ENCODE assay signal across 1 cellular context in the genomic region with DNA sequence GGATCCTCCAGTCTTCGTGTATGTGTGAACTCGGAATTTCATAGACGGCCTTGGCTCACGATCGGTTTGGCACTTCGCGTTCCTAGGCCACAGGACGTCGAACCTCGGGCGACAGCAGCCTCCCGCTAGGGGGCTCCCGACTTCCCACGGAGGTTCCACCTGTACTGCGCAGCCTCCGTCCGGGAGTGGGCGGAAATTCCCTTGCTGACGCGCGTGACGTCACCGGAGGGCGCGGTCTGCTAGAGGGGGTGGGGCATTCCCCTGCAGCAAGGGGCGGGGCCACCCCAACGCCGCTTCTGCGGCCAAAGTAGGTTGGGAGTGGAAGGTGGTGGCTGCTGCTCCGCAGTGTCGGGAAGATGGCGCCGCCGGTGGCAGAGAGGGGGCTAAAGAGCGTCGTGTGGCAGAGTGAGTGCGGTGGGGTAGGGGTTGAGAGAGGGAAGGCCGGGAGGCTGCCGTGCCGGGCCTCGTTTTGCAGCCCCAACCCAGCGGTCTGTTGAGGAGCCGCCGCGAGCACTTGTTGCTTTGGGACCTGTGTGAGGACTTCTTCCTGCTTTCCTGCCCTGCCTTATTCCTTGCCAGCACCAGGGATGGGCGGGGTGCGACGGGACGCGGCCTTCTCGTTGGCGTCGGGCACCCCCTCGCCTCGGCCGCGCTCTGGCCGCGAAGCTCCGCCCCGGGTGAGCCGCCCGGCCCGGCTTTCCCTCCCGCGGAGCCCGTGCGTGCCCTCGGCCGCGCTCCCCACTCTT.
A peak's percentile ranks its signal among the peaks of the same experiment; 100 is the strongest.
TF ChIP-seq lines count a peak whose summit lies in the region.

A gene with protein sequence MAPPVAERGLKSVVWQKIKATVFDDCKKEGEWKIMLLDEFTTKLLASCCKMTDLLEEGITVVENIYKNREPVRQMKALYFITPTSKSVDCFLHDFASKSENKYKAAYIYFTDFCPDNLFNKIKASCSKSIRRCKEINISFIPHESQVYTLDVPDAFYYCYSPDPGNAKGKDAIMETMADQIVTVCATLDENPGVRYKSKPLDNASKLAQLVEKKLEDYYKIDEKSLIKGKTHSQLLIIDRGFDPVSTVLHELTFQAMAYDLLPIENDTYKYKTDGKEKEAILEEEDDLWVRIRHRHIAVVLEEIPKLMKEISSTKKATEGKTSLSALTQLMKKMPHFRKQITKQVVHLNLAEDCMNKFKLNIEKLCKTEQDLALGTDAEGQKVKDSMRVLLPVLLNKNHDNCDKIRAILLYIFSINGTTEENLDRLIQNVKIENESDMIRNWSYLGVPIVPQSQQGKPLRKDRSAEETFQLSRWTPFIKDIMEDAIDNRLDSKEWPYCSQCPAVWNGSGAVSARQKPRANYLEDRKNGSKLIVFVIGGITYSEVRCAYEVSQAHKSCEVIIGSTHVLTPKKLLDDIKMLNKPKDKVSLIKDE (plus strand): TSS at position 293 of the 746 bp plus-strand sequence. CDS start 64 bp downstream, at position 357.

TF ChIP-seq in HepG2, 621 proteins besides CTCF, POLR2A, EP300 and RAD21 (continued from another document and continues in another):
- TF ChIP-seq ZNF143 (CRISPR knock-in tag; IDR thresholded peaks at IDR 0.05) (peak; percentile 55; the same call in 1 of the 2 replicates), HNRNPK (IDR thresholded peaks at IDR 0.05; ENCODE audit: low read depth, low read length, poor library complexity, severe bottlenecking) (peak; percentile 73), ZNF564 (CRISPR knock-in tag; IDR thresholded peaks at IDR 0.05) (no peak), ZSCAN22 (CRISPR knock-in tag; IDR thresholded peaks at IDR 0.05) (peak; percentile 41; the same call in 1 of the 2 replicates), ZNF607 (CRISPR knock-in tag; IDR thresholded peaks at IDR 0.05; ENCODE audit: borderline replicate concordance) (peak; percentile 66; the same call in 1 of the 2 replicates), REST (IDR thresholded peaks at IDR 0.05; ENCODE audit: borderline replicate concordance in 1 of 2, low read depth in 1 of 2, low read length in 2 of 2) (0 out of 4 replicates have a peak, but pooled peaks of 1 of the 2 experiments have one; percentile 36), KLF16 (CRISPR knock-in tag; IDR thresholded peaks at IDR 0.05) (peak in 1 of 2 experiments; percentile 89; a peak in 2 of 4 replicates), ZNF530 (CRISPR knock-in tag; IDR thresholded peaks at IDR 0.05; ENCODE audit: low read depth) (no peak), ZFAT (CRISPR knock-in tag; conservative IDR thresholded peaks at IDR 0.05) (0 out of 2 replicates have a peak, but pooled peaks have one; percentile 34), ZNF747 (CRISPR knock-in tag; IDR thresholded peaks at IDR 0.05; ENCODE audit: borderline replicate concordance) (0 out of 2 replicates have a peak, but pooled peaks have one; percentile 59), MTF2 (CRISPR knock-in tag; IDR thresholded peaks at IDR 0.05; ENCODE audit: borderline replicate concordance) (no peak), NR2C2 (CRISPR knock-in tag; IDR thresholded peaks at IDR 0.05; ENCODE audit: borderline replicate concordance) (no peak; the same call in 1 of the 2 replicates), ZNF274 (CRISPR knock-in tag; IDR thresholded peaks at IDR 0.05) (peak; percentile 88), FOXM1 (CRISPR knock-in tag; IDR thresholded peaks at IDR 0.05) (no peak), ZMYM3 (CRISPR knock-in tag; IDR thresholded peaks at IDR 0.05) (no peak), ZNF549 (CRISPR knock-in tag; IDR thresholded peaks at IDR 0.05) (peak; percentile 27; the same call in 1 of the 2 replicates), PITX1 (CRISPR knock-in tag; IDR thresholded peaks at IDR 0.05) (no peak), PHF20 (CRISPR knock-in tag; IDR thresholded peaks at IDR 0.05) (peak; percentile 70; the same call in 1 of the 2 replicates), ZNF3 (CRISPR knock-in tag; IDR thresholded peaks at IDR 0.05) (no peak), TFAP4 (IDR thresholded peaks at IDR 0.05; ENCODE audit: borderline replicate concordance, low read depth) (no peak; the same call in 1 of the 2 replicates), POLR2G (IDR thresholded peaks at IDR 0.05; ENCODE audit: low read depth, low read length) (peak; percentile 86), ZNF124 (CRISPR knock-in tag; IDR thresholded peaks at IDR 0.05) (no peak), ZNF792 (CRISPR knock-in tag; IDR thresholded peaks at IDR 0.05) (peak; percentile 33; the same call in 1 of the 2 replicates), SUZ12 (IDR thresholded peaks at IDR 0.05; ENCODE audit: low read depth, low read length) (no peak), ELF3 (CRISPR knock-in tag; IDR thresholded peaks at IDR 0.05) (peak; percentile 63), TRIM22 (IDR thresholded peaks at IDR 0.05) (no peak), HNRNPUL1 (IDR thresholded peaks at IDR 0.05; ENCODE audit: low read depth, low read length) (no peak), ZNF335 (CRISPR knock-in tag; IDR thresholded peaks at IDR 0.05) (peak; percentile 50; the same call in 1 of the 2 replicates), ZNF768 (CRISPR knock-in tag; IDR thresholded peaks at IDR 0.05) (peak; percentile 52; the same call in 1 of the 2 replicates), FLYWCH1 (CRISPR knock-in tag; IDR thresholded peaks at IDR 0.05) (no peak), KAT7 (CRISPR knock-in tag; IDR thresholded peaks at IDR 0.05; ENCODE audit: borderline replicate concordance) (no peak)
- TF ChIP-seq, protein P1, sequence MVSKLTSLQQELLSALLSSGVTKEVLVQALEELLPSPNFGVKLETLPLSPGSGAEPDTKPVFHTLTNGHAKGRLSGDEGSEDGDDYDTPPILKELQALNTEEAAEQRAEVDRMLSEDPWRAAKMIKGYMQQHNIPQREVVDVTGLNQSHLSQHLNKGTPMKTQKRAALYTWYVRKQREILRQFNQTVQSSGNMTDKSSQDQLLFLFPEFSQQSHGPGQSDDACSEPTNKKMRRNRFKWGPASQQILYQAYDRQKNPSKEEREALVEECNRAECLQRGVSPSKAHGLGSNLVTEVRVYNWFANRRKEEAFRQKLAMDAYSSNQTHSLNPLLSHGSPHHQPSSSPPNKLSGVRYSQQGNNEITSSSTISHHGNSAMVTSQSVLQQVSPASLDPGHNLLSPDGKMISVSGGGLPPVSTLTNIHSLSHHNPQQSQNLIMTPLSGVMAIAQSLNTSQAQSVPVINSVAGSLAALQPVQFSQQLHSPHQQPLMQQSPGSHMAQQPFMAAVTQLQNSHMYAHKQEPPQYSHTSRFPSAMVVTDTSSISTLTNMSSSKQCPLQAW (CRISPR knock-in tag; IDR thresholded peaks at IDR 0.05) = peak; percentile 95
- TF ChIP-seq, protein P2, sequence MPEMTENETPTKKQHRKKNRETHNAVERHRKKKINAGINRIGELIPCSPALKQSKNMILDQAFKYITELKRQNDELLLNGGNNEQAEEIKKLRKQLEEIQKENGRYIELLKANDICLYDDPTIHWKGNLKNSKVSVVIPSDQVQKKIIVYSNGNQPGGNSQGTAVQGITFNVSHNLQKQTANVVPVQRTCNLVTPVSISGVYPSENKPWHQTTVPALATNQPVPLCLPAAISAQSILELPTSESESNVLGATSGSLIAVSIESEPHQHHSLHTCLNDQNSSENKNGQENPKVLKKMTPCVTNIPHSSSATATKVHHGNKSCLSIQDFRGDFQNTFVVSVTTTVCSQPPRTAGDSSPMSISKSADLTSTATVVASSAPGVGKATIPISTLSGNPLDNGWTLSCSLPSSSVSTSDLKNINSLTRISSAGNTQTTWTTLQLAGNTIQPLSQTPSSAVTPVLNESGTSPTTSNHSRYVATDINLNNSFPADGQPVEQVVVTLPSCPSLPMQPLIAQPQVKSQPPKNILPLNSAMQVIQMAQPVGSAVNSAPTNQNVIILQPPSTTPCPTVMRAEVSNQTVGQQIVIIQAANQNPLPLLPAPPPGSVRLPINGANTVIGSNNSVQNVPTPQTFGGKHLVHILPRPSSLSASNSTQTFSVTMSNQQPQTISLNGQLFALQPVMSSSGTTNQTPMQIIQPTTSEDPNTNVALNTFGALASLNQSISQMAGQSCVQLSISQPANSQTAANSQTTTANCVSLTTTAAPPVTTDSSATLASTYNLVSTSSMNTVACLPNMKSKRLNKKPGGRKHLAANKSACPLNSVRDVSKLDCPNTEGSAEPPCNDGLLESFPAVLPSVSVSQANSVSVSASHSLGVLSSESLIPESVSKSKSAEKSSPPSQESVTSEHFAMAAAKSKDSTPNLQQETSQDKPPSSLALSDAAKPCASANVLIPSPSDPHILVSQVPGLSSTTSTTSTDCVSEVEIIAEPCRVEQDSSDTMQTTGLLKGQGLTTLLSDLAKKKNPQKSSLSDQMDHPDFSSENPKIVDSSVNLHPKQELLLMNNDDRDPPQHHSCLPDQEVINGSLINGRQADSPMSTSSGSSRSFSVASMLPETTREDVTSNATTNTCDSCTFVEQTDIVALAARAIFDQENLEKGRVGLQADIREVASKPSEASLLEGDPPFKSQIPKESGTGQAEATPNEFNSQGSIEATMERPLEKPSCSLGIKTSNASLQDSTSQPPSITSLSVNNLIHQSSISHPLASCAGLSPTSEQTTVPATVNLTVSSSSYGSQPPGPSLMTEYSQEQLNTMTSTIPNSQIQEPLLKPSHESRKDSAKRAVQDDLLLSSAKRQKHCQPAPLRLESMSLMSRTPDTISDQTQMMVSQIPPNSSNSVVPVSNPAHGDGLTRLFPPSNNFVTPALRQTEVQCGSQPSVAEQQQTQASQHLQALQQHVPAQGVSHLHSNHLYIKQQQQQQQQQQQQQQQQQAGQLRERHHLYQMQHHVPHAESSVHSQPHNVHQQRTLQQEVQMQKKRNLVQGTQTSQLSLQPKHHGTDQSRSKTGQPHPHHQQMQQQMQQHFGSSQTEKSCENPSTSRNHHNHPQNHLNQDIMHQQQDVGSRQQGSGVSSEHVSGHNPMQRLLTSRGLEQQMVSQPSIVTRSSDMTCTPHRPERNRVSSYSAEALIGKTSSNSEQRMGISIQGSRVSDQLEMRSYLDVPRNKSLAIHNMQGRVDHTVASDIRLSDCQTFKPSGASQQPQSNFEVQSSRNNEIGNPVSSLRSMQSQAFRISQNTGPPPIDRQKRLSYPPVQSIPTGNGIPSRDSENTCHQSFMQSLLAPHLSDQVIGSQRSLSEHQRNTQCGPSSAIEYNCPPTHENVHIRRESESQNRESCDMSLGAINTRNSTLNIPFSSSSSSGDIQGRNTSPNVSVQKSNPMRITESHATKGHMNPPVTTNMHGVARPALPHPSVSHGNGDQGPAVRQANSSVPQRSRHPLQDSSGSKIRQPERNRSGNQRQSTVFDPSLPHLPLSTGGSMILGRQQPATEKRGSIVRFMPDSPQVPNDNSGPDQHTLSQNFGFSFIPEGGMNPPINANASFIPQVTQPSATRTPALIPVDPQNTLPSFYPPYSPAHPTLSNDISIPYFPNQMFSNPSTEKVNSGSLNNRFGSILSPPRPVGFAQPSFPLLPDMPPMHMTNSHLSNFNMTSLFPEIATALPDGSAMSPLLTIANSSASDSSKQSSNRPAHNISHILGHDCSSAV (CRISPR knock-in tag; IDR thresholded peaks at IDR 0.05; ENCODE audit: borderline replicate concordance) = no peak
- TF ChIP-seq, protein P3, sequence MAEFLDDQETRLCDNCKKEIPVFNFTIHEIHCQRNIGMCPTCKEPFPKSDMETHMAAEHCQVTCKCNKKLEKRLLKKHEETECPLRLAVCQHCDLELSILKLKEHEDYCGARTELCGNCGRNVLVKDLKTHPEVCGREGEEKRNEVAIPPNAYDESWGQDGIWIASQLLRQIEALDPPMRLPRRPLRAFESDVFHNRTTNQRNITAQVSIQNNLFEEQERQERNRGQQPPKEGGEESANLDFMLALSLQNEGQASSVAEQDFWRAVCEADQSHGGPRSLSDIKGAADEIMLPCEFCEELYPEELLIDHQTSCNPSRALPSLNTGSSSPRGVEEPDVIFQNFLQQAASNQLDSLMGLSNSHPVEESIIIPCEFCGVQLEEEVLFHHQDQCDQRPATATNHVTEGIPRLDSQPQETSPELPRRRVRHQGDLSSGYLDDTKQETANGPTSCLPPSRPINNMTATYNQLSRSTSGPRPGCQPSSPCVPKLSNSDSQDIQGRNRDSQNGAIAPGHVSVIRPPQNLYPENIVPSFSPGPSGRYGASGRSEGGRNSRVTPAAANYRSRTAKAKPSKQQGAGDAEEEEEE (CRISPR knock-in tag; IDR thresholded peaks at IDR 0.05; ENCODE audit: borderline replicate concordance) = no peak
